In the genomic region with DNA sequence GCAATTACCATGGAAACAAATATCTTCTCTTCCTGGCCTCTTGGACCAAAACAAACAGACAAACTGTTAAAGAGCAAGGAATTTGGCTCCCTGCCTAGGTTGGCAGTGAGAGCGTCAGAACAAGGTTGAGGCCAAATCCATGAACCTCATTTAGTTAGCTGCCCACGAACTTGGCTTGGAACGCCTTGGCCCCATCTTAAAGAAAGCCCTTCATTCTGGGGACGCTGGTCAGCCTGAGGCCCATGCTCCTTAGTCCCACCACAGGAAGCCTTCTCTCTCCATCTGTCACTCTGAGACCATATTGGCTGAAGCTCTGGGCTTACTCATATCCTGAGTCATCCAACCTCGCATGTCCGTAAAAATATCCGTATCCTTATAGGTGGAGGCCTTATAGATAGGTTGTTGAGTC, we compare ENCODE assay signal across 12 cellular contexts.
DNase-seq lines count a peak whose midpoint lies in the region; ATAC-seq and TF ChIP-seq lines count a peak whose summit lies in the region.
"Had no signal": no experiment of that assay in that cellular context is flagged by ENCODE, and none has a peak within 500 bp of the region (broad histone marks: within the 10 kb centered on the region; RNA-seq: fewer than 3 reads in every experiment).

No MANE protein-coding gene starts in this region.

- no peak overlapping the region for H3K4me3 Mint-ChIP-seq in mesothelial cell of epicardium
- H3K4me3 Mint-ChIP-seq: central memory CD8-positive, alpha-beta T cell had no signal

- TF ChIP-seq CTCF in mesothelial cell of epicardium (IDR thresholded peaks at IDR 0.05; ENCODE audit: unreplicated experiment) = no peak

- no peak overlapping the region for H3K27ac Mint-ChIP-seq in mesothelial cell of epicardium

- no peak for ATAC-seq in GM21390 (IDR thresholded peaks at IDR 0.05; ENCODE audit: unreplicated experiment)

- peaks cover 8% of the 10 kb centered on the region for H3K36me3 Mint-ChIP-seq in mesothelial cell of epicardium

- H3K9me3 Mint-ChIP-seq in mesothelial cell of epicardium = peaks cover 7% of the 10 kb centered on the region
- H3K9me3 Mint-ChIP-seq: central memory CD8-positive, alpha-beta T cell had no signal

- no peaks in the 10 kb centered on the region for H3K27me3 Mint-ChIP-seq in mesothelial cell of epicardium (ENCODE audit: low read depth)
- H3K27me3 Mint-ChIP-seq: central memory CD8-positive, alpha-beta T cell had no signal

- peak; percentile 64 for DNase-seq in DMS 273 (lab: John Stamatoyannopoulos, UW; ENCODE audit: unreplicated experiment)
- DNase-seq in DMS 273 treated with DMSO at 0.1 percent for 48 hours (lab: John Stamatoyannopoulos, UW) = no peak
- peak in 40 of 56 donors; percentile 11 to 80 (median 42) for DNase-seq in amygdala (lab: John Stamatoyannopoulos, UW)
- DNase-seq in glomerular visceral epithelial cell (ENCODE audit: extremely low spot score) = peak; percentile 61
- peak; percentile 64 for DNase-seq in superior temporal gyrus (ENCODE audit: extremely low spot score)
- no peak for DNase-seq in mesothelial cell of epicardium (ENCODE audit: low spot score in 2 of 2, unreplicated experiment in 2 of 2)
- DNase-seq in NCI-H146 (lab: John Stamatoyannopoulos, UW) = no peak
- DNase-seq: activated CD4-positive, alpha-beta T cell treated with anti-CD3 and anti-CD28 coated beads, Interleukin-2, amount 50 U/mL, for 48 hours; Karpas-422; mesendoderm had no signal

- H3K4me1 Mint-ChIP-seq in mesothelial cell of epicardium = peaks cover 4% of the 10 kb centered on the region

Comparison
In these comparisons a context has a peak if more than half of its experiments do, and no peak if none do; other contexts are left out.
1. DNase-seq: peak in DMS 273 (single experiment), amygdala (40 of 56), glomerular visceral epithelial cell (single experiment) and superior temporal gyrus (single experiment); none in DMS 273 treated with DMSO at 0.1 percent for 48 hours (single experiment), mesothelial cell of epicardium (0 of 2) and NCI-H146 (single experiment).